Comparison of ENCODE assay signal across 20 cellular contexts in genomic region chr12:82361461-82361915, GRCh38.
"Had no signal": no experiment of that assay in that cellular context is flagged by ENCODE, and none has a peak within 500 bp of the region (broad histone marks: within the 10 kb centered on the region; RNA-seq: fewer than 3 reads in every experiment).

No MANE protein-coding gene starts in this region.

- H3K4me3 Mint-ChIP-seq: activated CD4-positive, alpha-beta memory T cell treated with anti-CD3 and anti-CD28 coated beads for 36 hours; activated CD4-positive, alpha-beta T cell treated with anti-CD3 and anti-CD28 coated beads, Interleukin-2, amount 10 ng/mL, durations not matched to agents 7 days and 5 days; activated naive CD4-positive, alpha-beta T cell treated with anti-CD3 and anti-CD28 coated beads, Interleukin-2, amount 50 U/mL, for 24 hours; activated T-cell treated with anti-CD3 and anti-CD28 coated beads, Interleukin-2, amount 50 U/mL, for 72 hours; T-helper 1 cell treated with Interleukin-12 subunit alpha and Interleukin-12 subunit beta and Interleukin-4 antibody, amounts not matched to agents 30 μg/mL and 1 μg/mL, for 36 hours had no signal

- ATAC-seq: activated T-cell treated with anti-CD3 and anti-CD28 coated beads, Interleukin-2, amount 50 U/mL, for 72 hours had no signal

- DNase-seq: activated CD4-positive, alpha-beta memory T cell treated with anti-CD3 and anti-CD28 coated beads for 36 hours; activated CD4-positive, alpha-beta T cell treated with anti-CD3 and anti-CD28 coated beads, Interleukin-2, amount 10 ng/mL, durations not matched to agents 7 days and 5 days; activated CD4-positive, CD25-positive, alpha-beta regulatory T cell treated with anti-CD3 and anti-CD28 coated beads, Interleukin-2, amount 50 U/mL, for 72 hours; activated CD8-positive, alpha-beta memory T cell treated with anti-CD3 and anti-CD28 coated beads for 24 hours; activated T-cell treated with anti-CD3 and anti-CD28 coated beads, Interleukin-2, amount 50 U/mL, for 72 hours; aorta; IMR-90; Kasumi-1; KBM-7; NCI-H1048; NCI-H146; NCI-H187 treated with DMSO at 0.1 percent for 48 hours; NCI-H2081 treated with DMSO at 0.1 percent for 48 hours; NCI-H446; NCI-H524; Peyer's patch; SHP77 treated with DMSO at 0.1 percent for 48 hours had no signal

- H3K9me3 Mint-ChIP-seq: activated CD4-positive, alpha-beta memory T cell treated with anti-CD3 and anti-CD28 coated beads for 36 hours; activated naive CD4-positive, alpha-beta T cell treated with anti-CD3 and anti-CD28 coated beads, Interleukin-2, amount 50 U/mL, for 24 hours; activated T-cell treated with anti-CD3 and anti-CD28 coated beads, Interleukin-2, amount 50 U/mL, for 72 hours had no signal

- H3K27me3 Mint-ChIP-seq: activated CD4-positive, alpha-beta memory T cell treated with anti-CD3 and anti-CD28 coated beads for 36 hours; activated CD4-positive, alpha-beta T cell treated with anti-CD3 and anti-CD28 coated beads, Interleukin-2, amount 10 ng/mL, durations not matched to agents 7 days and 5 days; activated naive CD4-positive, alpha-beta T cell treated with anti-CD3 and anti-CD28 coated beads, Interleukin-2, amount 50 U/mL, for 24 hours had no signal

- H3K27ac Mint-ChIP-seq: activated CD4-positive, alpha-beta memory T cell treated with anti-CD3 and anti-CD28 coated beads for 36 hours; activated CD4-positive, alpha-beta T cell treated with anti-CD3 and anti-CD28 coated beads, Interleukin-2, amount 10 ng/mL, durations not matched to agents 7 days and 5 days; activated naive CD4-positive, alpha-beta T cell treated with anti-CD3 and anti-CD28 coated beads, Interleukin-2, amount 50 U/mL, for 24 hours; T-helper 1 cell treated with Interleukin-12 subunit alpha and Interleukin-12 subunit beta and Interleukin-4 antibody, amounts not matched to agents 30 μg/mL and 1 μg/mL, for 36 hours had no signal

- H3K27me3 ChIP-seq: Peyer's patch had no signal

- H3K9me3 ChIP-seq: Peyer's patch had no signal

- H3K4me3 ChIP-seq: Peyer's patch had no signal

- H3K27ac ChIP-seq: Peyer's patch, RWPE1 had no signal
